ENCODE assay signal across 24 cellular contexts in the genomic region with DNA sequence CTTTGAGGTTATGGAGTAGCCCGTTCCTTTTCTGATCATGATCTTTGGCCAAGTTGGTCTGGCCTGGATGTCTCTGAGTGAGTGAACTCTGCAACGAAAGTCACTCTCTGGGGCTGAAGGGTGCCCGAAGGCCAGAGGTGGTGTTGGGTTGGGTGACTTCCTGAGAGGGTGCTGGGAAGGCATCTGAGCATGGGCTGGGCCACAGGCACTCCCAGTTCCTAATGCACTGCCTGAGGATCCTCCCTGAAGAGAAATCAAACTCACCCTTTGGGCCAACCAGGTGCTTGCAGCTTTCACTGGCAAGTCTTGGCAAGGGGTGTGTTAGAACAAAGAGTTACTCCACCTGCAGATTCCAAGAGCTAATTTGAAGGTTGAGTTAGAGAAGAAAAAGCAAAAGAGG.
"Had no signal": no experiment of that assay in that cellular context is flagged by ENCODE, and none has a peak within 500 bp of the region (broad histone marks: within the 10 kb centered on the region; RNA-seq: fewer than 3 reads in every experiment).

No MANE protein-coding gene starts in this region.

- H3K9me3 ChIP-seq: SJSA1 had no signal

- H3K9ac ChIP-seq: KMS-11 had no signal

- H3K4me2 ChIP-seq: KMS-11 had no signal

- ATAC-seq: K562 had no signal

- H3K4me3 ChIP-seq: K562, SJSA1, SK-N-MC had no signal

- H3K27ac ChIP-seq: HL-60, KMS-11, SJSA1, SK-N-MC had no signal

- H3K4me3 Mint-ChIP-seq: IgD-negative memory B cell had no signal

- H3K36me3 ChIP-seq: SJSA1 had no signal

- H3K36me3 Mint-ChIP-seq: IgD-negative memory B cell had no signal

- DNase-seq: Kasumi-1, MM.1S, NCI-H1092 treated with DMSO at 0.1 percent for 48 hours, NCI-H1436, NCI-H187, NCI-H2029, NCI-H2081 treated with DMSO at 0.1 percent for 48 hours, NCI-H2171, NCI-H226, NCI-H446, NCI-H510A, NCI-H524 treated with DMSO at 0.1 percent for 48 hours, NCI-H82, Right ventricle myocardium superior, RPMI8226, SIG-M5 had no signal

- H3K27me3 ChIP-seq: SJSA1 had no signal

- H3K4me1 ChIP-seq: SJSA1 had no signal

- H3K4me1 Mint-ChIP-seq: IgD-negative memory B cell had no signal

- H3K27ac Mint-ChIP-seq: IgD-negative memory B cell had no signal

- FAIRE-seq: HTR-8/SVneo, K562, RCC 7860 had no signal
